ENCODE assay signal across 22 cellular contexts in the genomic region with DNA sequence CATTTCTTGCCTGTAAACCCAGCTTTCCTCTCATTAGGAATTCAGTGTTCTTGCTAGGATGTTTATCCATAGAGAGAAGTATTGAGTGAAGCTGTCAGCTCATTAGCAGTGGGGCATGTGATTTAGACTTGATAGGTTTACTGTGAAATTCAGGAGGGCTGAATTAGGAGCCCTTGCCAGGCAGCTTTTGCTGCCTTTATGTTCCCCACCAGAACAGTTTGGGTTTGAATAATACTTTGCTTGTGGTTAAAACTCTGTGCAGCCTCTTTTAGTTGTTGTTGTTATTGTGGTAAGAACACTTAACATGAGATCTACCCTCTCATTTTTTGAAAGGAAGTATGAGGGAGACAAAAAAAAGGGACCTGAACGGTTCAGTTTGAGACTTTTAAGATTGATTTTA.
"Had no signal": no experiment of that assay in that cellular context is flagged by ENCODE, and none has a peak within 500 bp of the region (broad histone marks: within the 10 kb centered on the region; RNA-seq: fewer than 3 reads in every experiment).

No MANE protein-coding gene starts in this region.

- H3K27me3 ChIP-seq: left lung, neutrophil had no signal

- H3K4me1 ChIP-seq: left lung, lower lobe of right lung had no signal

- H3K4me3 ChIP-seq: left lung, lower lobe of right lung, mucosa of descending colon, skin epidermis, thoracic aorta had no signal

- ATAC-seq: activated T-cell treated with anti-CD3 and anti-CD28 coated beads, Interleukin-2, amount 50 U/mL, for 4 hours; activated T-helper 17 cell treated with anti-CD3 and anti-CD28 coated beads, Interleukin-2, amount 50 U/mL, for 72 hours; left lung; lower lobe of right lung; mucosa of descending colon; sciatic nerve; stimulated activated effector memory CD8-positive, alpha-beta T cell treated with anti-CD3 and anti-CD28 coated beads, Interleukin-12 subunit alpha, Interleukin-12 subunit beta, amount 100 ng/mL, for 72 hours had no signal

- H3K27ac ChIP-seq: epithelial cell of prostate, left lung, lower lobe of right lung, neutrophil, skin epidermis, thoracic aorta had no signal

- H3K9me3 ChIP-seq: left lung, lower lobe of right lung, mucosa of descending colon, neutrophil, thoracic aorta had no signal

- DNase-seq: activated CD4-positive, alpha-beta memory T cell treated with anti-CD3 and anti-CD28 coated beads, Interleukin-2, amount 10 ng/mL, durations not matched to agents 7 days and 5 days; activated CD4-positive, alpha-beta T cell treated with anti-CD3 and anti-CD28 coated beads, Interleukin-2, amount 10 ng/mL, durations not matched to agents 24 days and 14 days; activated CD4-positive, CD25-positive, alpha-beta regulatory T cell treated with anti-CD3 and anti-CD28 coated beads, Interleukin-2, amount 50 U/mL, for 72 hours; activated CD8-positive, alpha-beta memory T cell treated with anti-CD3 and anti-CD28 coated beads, Interleukin-2, amount 50 U/mL, for 48 hours; activated gamma-delta T cell treated with Interleukin-2 at 50 U/mL for 16 hours; activated naive CD4-positive, alpha-beta T cell treated with anti-CD3 and anti-CD28 coated beads, Interleukin-2, amount 50 U/mL, for 16 hours; activated T-cell treated with anti-CD3 and anti-CD28 coated beads, Interleukin-2, amount 50 U/mL, for 4 hours; amniotic stem cell; caudate nucleus; left lung; lower lobe of right lung; mucosa of descending colon; stimulated activated CD4-positive, alpha-beta T cell treated with anti-CD3 and anti-CD28 coated beads, Interleukin-4, amount 100 ng/mL, for 24 hours; T1000; trophoblast cell had no signal

- H3K36me3 ChIP-seq: left lung, lower lobe of right lung, neutrophil, thoracic aorta had no signal
